Comparison of ENCODE assay signal across 9 cellular contexts in genomic region chr6:154773610-154774089, GRCh38. TPM values are rescaled to one million over a fixed set of nuclear protein-coding genes. Genes with fewer than 3 reads are reported as not detected.
DNase-seq lines count a peak whose midpoint lies in the region; ATAC-seq, FAIRE-seq and TF ChIP-seq lines count a peak whose summit lies in the region.
"Had no signal": no experiment of that assay in that cellular context is flagged by ENCODE, and none has a peak within 500 bp of the region (broad histone marks: within the 10 kb centered on the region; RNA-seq: fewer than 3 reads in every experiment).

No MANE protein-coding gene starts in this region.

- CTCF ChIA-PET in MCF 10A (lab: Yijun Ruan, JAX), result no interaction called here

- peaks cover 24% of the 10 kb centered on the region for H3K36me3 Mint-ChIP-seq in MCF 10A (ENCODE audit: insufficient read depth, unreplicated experiment)

- H3K4me3 Mint-ChIP-seq in MCF 10A (ENCODE audit: unreplicated experiment), result no peak overlapping the region
- H3K4me3 Mint-ChIP-seq: nephron progenitor cell had no signal

- peak; percentile 92 for FAIRE-seq in GM12892 (lab: Jason Lieb, UNC)

- peaks cover 14% of the 10 kb centered on the region for H3K4me1 Mint-ChIP-seq in MCF 10A (ENCODE audit: insufficient read depth, unreplicated experiment)

- no peaks in the 10 kb centered on the region for H3K9me3 Mint-ChIP-seq in MCF 10A (ENCODE audit: unreplicated experiment)

- BruUV-seq in MCF 10A (replicated peaks; lab: Mats Ljungman, UMichigan), result no TSS peak

- ATAC-seq in HG02763 (IDR thresholded peaks at IDR 0.05; ENCODE audit: unreplicated experiment) (peak; percentile 90), HG03565 (IDR thresholded peaks at IDR 0.05; ENCODE audit: unreplicated experiment) (peak; percentile 98)

- intact Hi-C loops in MCF 10A (cut with micrococcal nuclease), result no loop called here

- no peaks in the 10 kb centered on the region for H3K27me3 Mint-ChIP-seq in MCF 10A (ENCODE audit: insufficient read depth, unreplicated experiment)

- DNase-seq in GM12892 (ENCODE audit: insufficient read length), result no peak
- peak; percentile 8 for DNase-seq in GM19238 (ENCODE audit: insufficient read length, low spot score)
- no peak for DNase-seq in MCF 10A (ENCODE audit: unreplicated experiment)
- no peak for DNase-seq in NCI-H2196 treated with DMSO at 0.1 percent for 48 hours (lab: John Stamatoyannopoulos, UW; ENCODE audit: unreplicated experiment)
- no peak for DNase-seq in NCI-H510A treated with DMSO at 0.1 percent for 48 hours (lab: John Stamatoyannopoulos, UW)
- no peak for DNase-seq in NCI-H2029 treated with DMSO at 0.1 percent for 48 hours (lab: John Stamatoyannopoulos, UW)
- DNase-seq: nephron progenitor cell had no signal

- no peak overlapping the region for H3K27ac Mint-ChIP-seq in MCF 10A (ENCODE audit: low read depth, unreplicated experiment)
- H3K27ac Mint-ChIP-seq: nephron progenitor cell had no signal

- TF ChIP-seq POLR2A in GM12892 (IDR thresholded peaks at IDR 0.05; ENCODE audit: low read depth, low read length), result no peak

- POLR2A ChIA-PET in MCF 10A (lab: Yijun Ruan, JAX), result interaction anchor here (1.2 to 1.5 kb wide), 4 partner anchors 16 to 28 kb away, joined by 3 to 4 read pairs (median 4); no protein-coding TSS in a partner anchor

- no peak for TF ChIP-seq CTCF in MCF 10A (IDR thresholded peaks at IDR 0.05; ENCODE audit: unreplicated experiment)

RNA-seq across cellular contexts. Expression of gene SCAF8, which starts 40.4 kb away (rescaled TPM):
- polyA plus RNA-seq in GM12892 (2012; ENCODE audit: missing spikeins), result 17.5 TPM
- 41.0 and 49.2 TPM in 2 replicates for total RNA-seq in MCF 10A (2022)
